18 cellular contexts compared by ENCODE assay signal in genomic region chr4:15349965-15350364, GRCh38.
DNase-seq lines count a peak whose midpoint lies in the region; ATAC-seq, FAIRE-seq and TF ChIP-seq lines count a peak whose summit lies in the region.
"Had no signal": no experiment of that assay in that cellular context is flagged by ENCODE, and none has a peak within 500 bp of the region (broad histone marks: within the 10 kb centered on the region; RNA-seq: fewer than 3 reads in every experiment).

No MANE protein-coding gene starts in this region.

- TF ChIP-seq CTCF in HepG2 (CRISPR knock-in tag; IDR thresholded peaks at IDR 0.05) = no peak
- TF ChIP-seq CTCF in right lobe of liver (IDR thresholded peaks at IDR 0.05) = no peak
- TF ChIP-seq CTCF in spleen (IDR thresholded peaks at IDR 0.05 in 8 of 11, conservative IDR thresholded peaks at IDR 0.05 in 3 of 11) = no peak
- TF ChIP-seq CTCF in OCI-LY7 (conservative IDR thresholded peaks at IDR 0.05; ENCODE audit: low read length) = no peak

- no peaks in the 10 kb centered on the region for H4K20me1 ChIP-seq in HepG2 (ENCODE audit: insufficient read depth, low read length)
- H4K20me1 ChIP-seq in OCI-LY7 (ENCODE audit: insufficient read depth, low read length) = no peaks in the 10 kb centered on the region
- H4K20me1 ChIP-seq: BLaER1 had no signal

- H3K4me3 ChIP-seq in HepG2 (replicated peaks in 1 of 3; ENCODE audit: insufficient read depth in 1 of 3, low read depth in 2 of 3, low read length in 3 of 3) (no peak overlapping the region), right lobe of liver (no peak overlapping the region), spleen (no peak overlapping the region), OCI-LY7 (ENCODE audit: low read depth, low read length, poor library complexity, severe bottlenecking) (no peak overlapping the region)
- H3K4me3 ChIP-seq: BLaER1 had no signal

- no peak overlapping the region for H3K4me2 ChIP-seq in HepG2 (ENCODE audit: low read depth, low read length)
- no peak overlapping the region for H3K4me2 ChIP-seq in OCI-LY7 (ENCODE audit: low read length)
- H3K4me2 ChIP-seq: BLaER1 had no signal

- no peak for FAIRE-seq in HepG2 (lab: Jason Lieb, UNC)

- H3K9me2 ChIP-seq in OCI-LY7 (ENCODE audit: insufficient read depth, low read length) = no peaks in the 10 kb centered on the region

- H3K27me3 ChIP-seq in HepG2 (ENCODE audit: control insufficient read depth in 1 of 2, insufficient read depth in 2 of 2, low read length in 2 of 2) = peaks cover 0 to 3% of the 10 kb centered on the region in 2 experiments; a peak in 2 of 5 replicates
- no peaks in the 10 kb centered on the region for H3K27me3 ChIP-seq in right lobe of liver
- H3K27me3 ChIP-seq in spleen (replicated peaks in 1 of 7) = no peaks in the 10 kb centered on the region
- H3K27me3 ChIP-seq: BLaER1 had no signal

- TF ChIP-seq POLR2A in HepG2 (IDR thresholded peaks at IDR 0.05; ENCODE audit: insufficient read depth in 1 of 2, low read depth in 2 of 2, low read length in 2 of 2) (no peak), right lobe of liver (IDR thresholded peaks at IDR 0.05) (no peak), spleen (IDR thresholded peaks at IDR 0.05) (no peak)

- TF ChIP-seq EP300 in HepG2 (IDR thresholded peaks at IDR 0.05; ENCODE audit: low read depth in 2 of 2, low read length in 2 of 2) (no peak), HepG2 (CRISPR knock-in tag; IDR thresholded peaks at IDR 0.05; ENCODE audit: borderline replicate concordance) (no peak)

- H3K27ac ChIP-seq in HepG2 (ENCODE audit: extremely low read length, insufficient read depth, low read length) (no peak overlapping the region), right lobe of liver (no peak overlapping the region), spleen (peak overlapping the region in 7 of 8 donors; percentile 2 to 64 (median 60)), OCI-LY7 (ENCODE audit: low read depth, low read length, poor library complexity, severe bottlenecking) (no peak overlapping the region)
- H3K27ac ChIP-seq: BLaER1 had no signal

- H3K4me1 ChIP-seq in HepG2 (ENCODE audit: insufficient read depth, low read length) = no peaks in the 10 kb centered on the region
- H3K4me1 ChIP-seq in right lobe of liver = no peaks in the 10 kb centered on the region
- H3K4me1 ChIP-seq in spleen = peaks cover 0 to 45% (median 11%) of the 10 kb centered on the region in 6 donors
- no peaks in the 10 kb centered on the region for H3K4me1 ChIP-seq in OCI-LY7 (ENCODE audit: insufficient read depth, low read length, poor library complexity, severe bottlenecking)
- H3K4me1 ChIP-seq: BLaER1 had no signal

- BruUV-seq in HepG2 (replicated peaks; lab: Mats Ljungman, UMichigan) (no TSS peak), OCI-LY7 (replicated peaks; lab: Mats Ljungman, UMichigan) (no TSS peak)

- intact Hi-C loops in HepG2 (cut with micrococcal nuclease; ENCODE audit: unreplicated experiment) (no loop called here), right lobe of liver (cut with DNase I) (no loop called here), spleen (cut with DNase I; ENCODE audit: low total_unique reads) (no loop called here), OCI-LY7 (cut with micrococcal nuclease; ENCODE audit: unreplicated experiment) (loop anchor here (5.0 kb wide), 1 partner anchor 107 kb away; no protein-coding TSS in a partner anchor)

- POLR2A ChIA-PET in HepG2 (lab: Yijun Ruan, JAX) (no interaction called here), OCI-LY7 (lab: Charles Lee) (interaction anchor here (0.7 to 1.0 kb wide), 2 partner anchors 8 to 12 kb away, joined by 3 read pairs; no protein-coding TSS in a partner anchor)
- POLR2A ChIA-PET in activated CD4-positive, alpha-beta memory T cell treated with anti-CD3 and anti-CD28 coated beads, Interleukin-2, amount 10 ng/mL, durations not matched to agents 7 days and 5 days (lab: Charles Lee) = no interaction called here

- 10% methylated on average over 1 of the region's 1 CpG for WGBS in HepG2 (ENCODE audit: low lambda C conversion rate)
- WGBS in right lobe of liver (ENCODE audit: insufficient coverage, low coverage, low lambda C conversion rate, missing lambda C conversion rate) = 67% methylated on average over 1 of the region's 1 CpG
- 57 to 86% (median 73%) methylated on average over 1 of the region's 1 CpG for WGBS in spleen, 5 donors

- H2AFZ ChIP-seq in HepG2 (ENCODE audit: low read length) = no peak overlapping the region
- H2AFZ ChIP-seq in OCI-LY7 (ENCODE audit: low read length) = no peak overlapping the region

- H3K9ac ChIP-seq in HepG2 (ENCODE audit: insufficient read depth, low read depth, low read length) = no peak overlapping the region
- H3K9ac ChIP-seq: BLaER1 had no signal

- CTCF ChIA-PET in HepG2 (lab: Yijun Ruan, JAX; ENCODE audit: low intra/inter-chr PET ratio, low total read pairs) = no interaction called here
- CTCF ChIA-PET in activated CD4-positive, alpha-beta memory T cell treated with anti-CD3 and anti-CD28 coated beads, Interleukin-2, amount 10 ng/mL, durations not matched to agents 7 days and 5 days (lab: Charles Lee) = interaction anchor here (0.7 kb wide), 1 partner anchor 46 kb away, joined by 3 read pairs; no protein-coding TSS in a partner anchor
- CTCF ChIA-PET in OCI-LY7 (lab: Charles Lee; ENCODE audit: unreplicated experiment) = no interaction called here

- H3K4me3 Mint-ChIP-seq in naive B cell (peak overlapping the region in 2 of 8 donors; percentile 23 to 68), T-helper 17 cell (no peak overlapping the region)
- no peak overlapping the region for H3K4me3 Mint-ChIP-seq in activated CD4-positive, alpha-beta memory T cell treated with anti-CD3 and anti-CD28 coated beads, Interleukin-2, amount 10 ng/mL, durations not matched to agents 7 days and 5 days
- H3K4me3 Mint-ChIP-seq: CD8-positive, alpha-beta T cell; H9; IgD-negative memory B cell had no signal

- H3K79me2 ChIP-seq in HepG2 (ENCODE audit: insufficient read depth, low read length) = no peaks in the 10 kb centered on the region
- no peaks in the 10 kb centered on the region for H3K79me2 ChIP-seq in OCI-LY7 (ENCODE audit: insufficient read depth, low read depth, low read length)

- no peak for ATAC-seq in HepG2
- ATAC-seq in right lobe of liver = no peak
- no peak for ATAC-seq in naive B cell (ENCODE audit: low read depth in 2 of 2)
- no peak for ATAC-seq in HG03342 (IDR thresholded peaks at IDR 0.05; ENCODE audit: unreplicated experiment)
- ATAC-seq in T-helper 17 cell = no peak
- ATAC-seq: CD8-positive, alpha-beta T cell had no signal

- peaks cover 0 to 4% of the 10 kb centered on the region in 2 donors for H3K36me3 Mint-ChIP-seq in naive B cell
- no peaks in the 10 kb centered on the region for H3K36me3 Mint-ChIP-seq in activated CD4-positive, alpha-beta memory T cell treated with anti-CD3 and anti-CD28 coated beads, Interleukin-2, amount 10 ng/mL, durations not matched to agents 7 days and 5 days (ENCODE audit: low read depth)
- peaks cover 2% of the 10 kb centered on the region for H3K36me3 Mint-ChIP-seq in T-helper 17 cell (ENCODE audit: low read depth)
- H3K36me3 Mint-ChIP-seq: CD8-positive, alpha-beta T cell; IgD-negative memory B cell had no signal

- no peak for DNase-seq in HepG2 (ENCODE audit: low spot score)
- DNase-seq in right lobe of liver = no peak
- no peak for DNase-seq in naive B cell
- DNase-seq in spleen = no peak
- DNase-seq in activated CD4-positive, alpha-beta memory T cell treated with anti-CD3 and anti-CD28 coated beads, Interleukin-2, amount 10 ng/mL, durations not matched to agents 7 days and 5 days = no peak
- no peak for DNase-seq in T-helper 17 cell
- DNase-seq in OCI-LY7 (ENCODE audit: low spot score) = no peak
- DNase-seq: 8988T; CD8-positive, alpha-beta T cell; H9; NCI-H1417; NCI-H187 treated with DMSO at 0.1 percent for 48 hours; NCI-H526 treated with DMSO at 0.1 percent for 48 hours; RPMI8226; SIG-M5 had no signal

- H3K27ac Mint-ChIP-seq in naive B cell (peak overlapping the region in 5 of 6 donors; percentile 1 to 91 (median 69)), T-helper 17 cell (no peak overlapping the region)
- no peak overlapping the region for H3K27ac Mint-ChIP-seq in activated CD4-positive, alpha-beta memory T cell treated with anti-CD3 and anti-CD28 coated beads, Interleukin-2, amount 10 ng/mL, durations not matched to agents 7 days and 5 days
- H3K27ac Mint-ChIP-seq: CD8-positive, alpha-beta T cell; IgD-negative memory B cell had no signal

- no peaks in the 10 kb centered on the region for H3K9me3 ChIP-seq in HepG2 (ENCODE audit: low read length)
- no peaks in the 10 kb centered on the region for H3K9me3 ChIP-seq in right lobe of liver
- H3K9me3 ChIP-seq in spleen = no peaks in the 10 kb centered on the region
- no peaks in the 10 kb centered on the region for H3K9me3 ChIP-seq in T-helper 17 cell (ENCODE audit: control insufficient read depth, low read length, poor library complexity, severe bottlenecking)
- H3K9me3 ChIP-seq in OCI-LY7 (ENCODE audit: low read length) = no peaks in the 10 kb centered on the region
- H3K9me3 ChIP-seq: BLaER1 had no signal

- H3K36me3 ChIP-seq in HepG2 (replicated peaks in 1 of 2; ENCODE audit: control insufficient read depth in 1 of 2, insufficient read depth in 2 of 2, low read length in 2 of 2) = no peaks in the 10 kb centered on the region
- no peaks in the 10 kb centered on the region for H3K36me3 ChIP-seq in right lobe of liver
- H3K36me3 ChIP-seq in spleen = no peaks in the 10 kb centered on the region
- H3K36me3 ChIP-seq in OCI-LY7 (ENCODE audit: insufficient read depth, low read length) = no peaks in the 10 kb centered on the region
- H3K36me3 ChIP-seq: BLaER1 had no signal

- in situ Hi-C loops in HepG2 (cut with HindIII; ENCODE audit: extremely low pct_ligation_motif_present, low pct_unique_long_range_greater_than_20kb) = no loop called here

- no peaks in the 10 kb centered on the region for H3K9me3 Mint-ChIP-seq in naive B cell
- no peaks in the 10 kb centered on the region for H3K9me3 Mint-ChIP-seq in activated CD4-positive, alpha-beta memory T cell treated with anti-CD3 and anti-CD28 coated beads, Interleukin-2, amount 10 ng/mL, durations not matched to agents 7 days and 5 days
- H3K9me3 Mint-ChIP-seq: CD8-positive, alpha-beta T cell; H9; IgD-negative memory B cell had no signal

- peaks cover 20 to 40% (median 21%) of the 10 kb centered on the region in 3 donors for H3K4me1 Mint-ChIP-seq in naive B cell
- peaks cover 6% of the 10 kb centered on the region for H3K4me1 Mint-ChIP-seq in activated CD4-positive, alpha-beta memory T cell treated with anti-CD3 and anti-CD28 coated beads, Interleukin-2, amount 10 ng/mL, durations not matched to agents 7 days and 5 days
- no peaks in the 10 kb centered on the region for H3K4me1 Mint-ChIP-seq in T-helper 17 cell

- no peak for TF ChIP-seq RAD21 in HepG2 (CRISPR knock-in tag; IDR thresholded peaks at IDR 0.05)

- no peaks in the 10 kb centered on the region for H3K27me3 Mint-ChIP-seq in naive B cell
- peaks cover 5% of the 10 kb centered on the region for H3K27me3 Mint-ChIP-seq in activated CD4-positive, alpha-beta memory T cell treated with anti-CD3 and anti-CD28 coated beads, Interleukin-2, amount 10 ng/mL, durations not matched to agents 7 days and 5 days
- peaks cover 6% of the 10 kb centered on the region for H3K27me3 Mint-ChIP-seq in T-helper 17 cell

TF ChIP-seq in HepG2, 621 proteins besides CTCF, POLR2A, EP300 and RAD21 (continues in another document):
- TF ChIP-seq ZNF839 (CRISPR knock-in tag; IDR thresholded peaks at IDR 0.05; ENCODE audit: borderline replicate concordance) = no peak
- peak; percentile 64; the same call in 1 of the 2 replicates for TF ChIP-seq PCBP1 (IDR thresholded peaks at IDR 0.05; ENCODE audit: borderline replicate concordance, low read depth, low read length)

Comparison
In these comparisons a context has a peak if more than half of its experiments do, and no peak if none do; other contexts are left out.
1. H3K27ac ChIP-seq: peak in spleen (7 of 8); none in HepG2 (single experiment), right lobe of liver (0 of 3) and OCI-LY7 (single experiment).
2. H3K27ac Mint-ChIP-seq: peak in naive B cell (5 of 6); none in activated CD4-positive, alpha-beta memory T cell treated with anti-CD3 and anti-CD28 coated beads, Interleukin-2, amount 10 ng/mL, durations not matched to agents 7 days and 5 days (single experiment) and T-helper 17 cell (single experiment).